In the genomic region with DNA sequence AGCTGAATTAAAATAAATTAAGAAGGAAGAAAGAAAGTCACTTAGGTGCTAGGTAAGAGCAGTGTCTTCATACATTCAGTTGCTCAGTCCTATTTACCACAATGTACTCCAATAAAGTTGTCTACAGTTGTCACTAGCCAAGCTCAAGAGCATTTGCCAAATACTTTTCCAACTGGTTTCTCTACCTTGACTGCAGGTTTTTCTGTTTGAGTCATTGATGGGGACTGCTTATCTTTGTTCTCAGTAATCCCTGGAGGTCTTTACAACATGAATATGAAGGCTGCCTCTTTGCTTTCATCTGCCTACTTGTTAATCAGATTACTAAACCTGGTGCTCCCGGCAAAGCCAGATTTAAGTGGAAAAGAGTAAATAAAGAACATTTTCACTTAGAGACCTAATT, we compare ENCODE assay signal across 3 cellular contexts.
A peak's percentile ranks its signal among the peaks of the same experiment; 100 is the strongest.
TF ChIP-seq lines count a peak whose summit lies in the region.

No MANE protein-coding gene starts in this region.

TF ChIP-seq in SK-N-SH, 30 proteins besides CTCF, POLR2A, EP300 and RAD21:
- TF ChIP-seq GATA2 (CRISPR knock-in tag; IDR thresholded peaks at IDR 0.05) (peak; percentile 16; the same call in 1 of the 2 replicates), RXRA (IDR thresholded peaks at IDR 0.05; ENCODE audit: borderline replicate concordance, low read depth) (no peak)

TF ChIP-seq in SK-N-SH treated with all-trans-retinoic acid at 6 μM for 48 hours, 23 proteins besides CTCF, POLR2A, EP300 and RAD21:
- TF ChIP-seq TCF4 (CRISPR knock-in tag; IDR thresholded peaks at IDR 0.05; ENCODE audit: borderline replicate concordance) (no peak), ZNF70 (CRISPR knock-in tag; IDR thresholded peaks at IDR 0.05) (no peak), PPARA (CRISPR knock-in tag; IDR thresholded peaks at IDR 0.05; ENCODE audit: borderline replicate concordance) (no peak), ZFP30 (CRISPR knock-in tag; IDR thresholded peaks at IDR 0.05) (no peak), TOX (CRISPR knock-in tag; IDR thresholded peaks at IDR 0.05; ENCODE audit: borderline replicate concordance) (no peak), OSR1 (CRISPR knock-in tag; IDR thresholded peaks at IDR 0.05) (no peak), GLIS3 (CRISPR knock-in tag; IDR thresholded peaks at IDR 0.05) (no peak), CSRNP3 (CRISPR knock-in tag; IDR thresholded peaks at IDR 0.05) (no peak), SNAI2 (CRISPR knock-in tag; IDR thresholded peaks at IDR 0.05) (no peak), ESRRG (CRISPR knock-in tag; IDR thresholded peaks at IDR 0.05) (no peak), CSDC2 (CRISPR knock-in tag; IDR thresholded peaks at IDR 0.05) (no peak), ZNF8 (CRISPR knock-in tag; IDR thresholded peaks at IDR 0.05) (no peak), TSHZ2 (CRISPR knock-in tag; IDR thresholded peaks at IDR 0.05) (no peak)
- TF ChIP-seq, protein P1, sequence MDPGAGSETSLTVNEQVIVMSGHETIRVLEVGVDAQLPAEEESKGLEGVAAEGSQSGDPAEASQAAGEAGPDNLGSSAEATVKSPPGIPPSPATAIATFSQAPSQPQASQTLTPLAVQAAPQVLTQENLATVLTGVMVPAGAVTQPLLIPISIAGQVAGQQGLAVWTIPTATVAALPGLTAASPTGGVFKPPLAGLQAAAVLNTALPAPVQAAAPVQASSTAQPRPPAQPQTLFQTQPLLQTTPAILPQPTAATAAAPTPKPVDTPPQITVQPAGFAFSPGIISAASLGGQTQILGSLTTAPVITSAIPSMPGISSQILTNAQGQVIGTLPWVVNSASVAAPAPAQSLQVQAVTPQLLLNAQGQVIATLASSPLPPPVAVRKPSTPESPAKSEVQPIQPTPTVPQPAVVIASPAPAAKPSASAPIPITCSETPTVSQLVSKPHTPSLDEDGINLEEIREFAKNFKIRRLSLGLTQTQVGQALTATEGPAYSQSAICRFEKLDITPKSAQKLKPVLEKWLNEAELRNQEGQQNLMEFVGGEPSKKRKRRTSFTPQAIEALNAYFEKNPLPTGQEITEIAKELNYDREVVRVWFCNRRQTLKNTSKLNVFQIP (CRISPR knock-in tag; IDR thresholded peaks at IDR 0.05; ENCODE audit: borderline replicate concordance, low read depth) = no peak

TF ChIP-seq in GM23338, 12 proteins besides CTCF, POLR2A, EP300 and RAD21:
- TF ChIP-seq, protein P2, sequence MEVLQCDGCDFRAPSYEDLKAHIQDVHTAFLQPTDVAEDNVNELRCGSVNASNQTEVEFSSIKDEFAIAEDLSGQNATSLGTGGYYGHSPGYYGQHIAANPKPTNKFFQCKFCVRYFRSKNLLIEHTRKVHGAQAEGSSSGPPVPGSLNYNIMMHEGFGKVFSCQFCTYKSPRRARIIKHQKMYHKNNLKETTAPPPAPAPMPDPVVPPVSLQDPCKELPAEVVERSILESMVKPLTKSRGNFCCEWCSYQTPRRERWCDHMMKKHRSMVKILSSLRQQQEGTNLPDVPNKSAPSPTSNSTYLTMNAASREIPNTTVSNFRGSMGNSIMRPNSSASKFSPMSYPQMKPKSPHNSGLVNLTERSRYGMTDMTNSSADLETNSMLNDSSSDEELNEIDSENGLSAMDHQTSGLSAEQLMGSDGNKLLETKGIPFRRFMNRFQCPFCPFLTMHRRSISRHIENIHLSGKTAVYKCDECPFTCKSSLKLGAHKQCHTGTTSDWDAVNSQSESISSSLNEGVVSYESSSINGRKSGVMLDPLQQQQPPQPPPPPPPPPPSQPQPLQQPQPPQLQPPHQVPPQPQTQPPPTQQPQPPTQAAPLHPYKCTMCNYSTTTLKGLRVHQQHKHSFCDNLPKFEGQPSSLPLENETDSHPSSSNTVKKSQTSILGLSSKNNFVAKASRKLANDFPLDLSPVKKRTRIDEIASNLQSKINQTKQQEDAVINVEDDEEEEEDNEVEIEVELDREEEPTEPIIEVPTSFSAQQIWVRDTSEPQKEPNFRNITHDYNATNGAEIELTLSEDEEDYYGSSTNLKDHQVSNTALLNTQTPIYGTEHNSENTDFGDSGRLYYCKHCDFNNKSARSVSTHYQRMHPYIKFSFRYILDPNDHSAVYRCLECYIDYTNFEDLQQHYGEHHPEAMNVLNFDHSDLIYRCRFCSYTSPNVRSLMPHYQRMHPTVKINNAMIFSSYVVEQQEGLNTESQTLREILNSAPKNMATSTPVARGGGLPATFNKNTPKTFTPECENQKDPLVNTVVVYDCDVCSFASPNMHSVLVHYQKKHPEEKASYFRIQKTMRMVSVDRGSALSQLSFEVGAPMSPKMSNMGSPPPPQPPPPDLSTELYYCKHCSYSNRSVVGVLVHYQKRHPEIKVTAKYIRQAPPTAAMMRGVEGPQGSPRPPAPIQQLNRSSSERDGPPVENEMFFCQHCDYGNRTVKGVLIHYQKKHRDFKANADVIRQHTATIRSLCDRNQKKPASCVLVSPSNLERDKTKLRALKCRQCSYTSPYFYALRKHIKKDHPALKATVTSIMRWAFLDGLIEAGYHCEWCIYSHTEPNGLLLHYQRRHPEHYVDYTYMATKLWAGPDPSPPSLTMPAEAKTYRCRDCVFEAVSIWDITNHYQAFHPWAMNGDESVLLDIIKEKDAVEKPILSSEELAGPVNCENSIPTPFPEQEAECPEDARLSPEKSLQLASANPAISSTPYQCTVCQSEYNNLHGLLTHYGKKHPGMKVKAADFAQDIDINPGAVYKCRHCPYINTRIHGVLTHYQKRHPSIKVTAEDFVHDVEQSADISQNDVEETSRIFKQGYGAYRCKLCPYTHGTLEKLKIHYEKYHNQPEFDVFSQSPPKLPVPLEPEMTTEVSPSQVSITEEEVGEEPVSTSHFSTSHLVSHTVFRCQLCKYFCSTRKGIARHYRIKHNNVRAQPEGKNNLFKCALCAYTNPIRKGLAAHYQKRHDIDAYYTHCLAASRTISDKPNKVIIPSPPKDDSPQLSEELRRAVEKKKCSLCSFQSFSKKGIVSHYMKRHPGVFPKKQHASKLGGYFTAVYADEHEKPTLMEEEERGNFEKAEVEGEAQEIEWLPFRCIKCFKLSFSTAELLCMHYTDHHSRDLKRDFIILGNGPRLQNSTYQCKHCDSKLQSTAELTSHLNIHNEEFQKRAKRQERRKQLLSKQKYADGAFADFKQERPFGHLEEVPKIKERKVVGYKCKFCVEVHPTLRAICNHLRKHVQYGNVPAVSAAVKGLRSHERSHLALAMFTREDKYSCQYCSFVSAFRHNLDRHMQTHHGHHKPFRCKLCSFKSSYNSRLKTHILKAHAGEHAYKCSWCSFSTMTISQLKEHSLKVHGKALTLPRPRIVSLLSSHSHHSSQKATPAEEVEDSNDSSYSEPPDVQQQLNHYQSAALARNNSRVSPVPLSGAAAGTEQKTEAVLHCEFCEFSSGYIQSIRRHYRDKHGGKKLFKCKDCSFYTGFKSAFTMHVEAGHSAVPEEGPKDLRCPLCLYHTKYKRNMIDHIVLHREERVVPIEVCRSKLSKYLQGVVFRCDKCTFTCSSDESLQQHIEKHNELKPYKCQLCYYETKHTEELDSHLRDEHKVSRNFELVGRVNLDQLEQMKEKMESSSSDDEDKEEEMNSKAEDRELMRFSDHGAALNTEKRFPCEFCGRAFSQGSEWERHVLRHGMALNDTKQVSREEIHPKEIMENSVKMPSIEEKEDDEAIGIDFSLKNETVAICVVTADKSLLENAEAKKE (CRISPR knock-in tag; IDR thresholded peaks at IDR 0.05) = no peak
- TF ChIP-seq ETS1 (IDR thresholded peaks at IDR 0.05) (no peak), ZNF331 (CRISPR knock-in tag; IDR thresholded peaks at IDR 0.05; ENCODE audit: low read depth) (no peak), REST (IDR thresholded peaks at IDR 0.05; ENCODE audit: unreplicated experiment) (no peak), EZH2phosphoT487 (IDR thresholded peaks at IDR 0.05; ENCODE audit: unreplicated experiment) (no peak), JUNB (IDR thresholded peaks at IDR 0.05; ENCODE audit: unreplicated experiment) (no peak), ZNF114 (CRISPR knock-in tag; IDR thresholded peaks at IDR 0.05) (no peak), NANOG (IDR thresholded peaks at IDR 0.05; ENCODE audit: borderline replicate concordance) (no peak), CREB1 (CRISPR knock-in tag; IDR thresholded peaks at IDR 0.05; ENCODE audit: low read depth) (no peak)
